ENCODE assay signal across 1 cellular context in genomic region chr17:68457168-68457538, GRCh38.
TF ChIP-seq lines count a peak whose summit lies in the region.

Gene WIPI1, minus strand, starts transcription at chr17:68457496. Its CDS starts 75 bp downstream, at chr17:68457421.

TF ChIP-seq in HepG2, 621 proteins besides CTCF, POLR2A, EP300 and RAD21 (continued from another document and continues in another):
- TF ChIP-seq UBTF (CRISPR knock-in tag; IDR thresholded peaks at IDR 0.05): peak; percentile 53; the same call in 1 of the 2 replicates
- TF ChIP-seq ZNF567 (CRISPR knock-in tag; IDR thresholded peaks at IDR 0.05; ENCODE audit: borderline replicate concordance): no peak
- TF ChIP-seq ZSCAN30 (CRISPR knock-in tag; IDR thresholded peaks at IDR 0.05): 0 out of 2 replicates have a peak, but pooled peaks have one; percentile 42
- TF ChIP-seq HNRNPK (IDR thresholded peaks at IDR 0.05; ENCODE audit: low read depth, low read length, poor library complexity, severe bottlenecking): peak; percentile 91
- TF ChIP-seq SOX13 (IDR thresholded peaks at IDR 0.05): no peak
- TF ChIP-seq SOX13 (CRISPR knock-in tag; conservative IDR thresholded peaks at IDR 0.05 in 1 of 2, IDR thresholded peaks at IDR 0.05 in 1 of 2): peak in 1 of 2 experiments; percentile 1; a peak in 1 of 4 replicates
- peak; percentile 73; the same call in 1 of the 2 replicates for TF ChIP-seq ZNF709 (CRISPR knock-in tag; IDR thresholded peaks at IDR 0.05)
- no peak for TF ChIP-seq TBP (CRISPR knock-in tag; IDR thresholded peaks at IDR 0.05)
- peak; percentile 74 for TF ChIP-seq RBFOX2 (IDR thresholded peaks at IDR 0.05; ENCODE audit: low read depth, low read length)
- 0 out of 2 replicates have a peak, but pooled peaks have one; percentile 49 for TF ChIP-seq ZNF713 (CRISPR knock-in tag; IDR thresholded peaks at IDR 0.05)
- TF ChIP-seq ZBTB38 (CRISPR knock-in tag; IDR thresholded peaks at IDR 0.05): no peak
- 0 out of 2 replicates have a peak, but pooled peaks have one; percentile 1 for TF ChIP-seq DMAP1 (CRISPR knock-in tag; IDR thresholded peaks at IDR 0.05)
- no peak for TF ChIP-seq SATB2 (CRISPR knock-in tag; IDR thresholded peaks at IDR 0.05)
- 0 out of 2 replicates have a peak, but pooled peaks have one; percentile 6 for TF ChIP-seq MXD3 (CRISPR knock-in tag; IDR thresholded peaks at IDR 0.05)
- 0 out of 2 replicates have a peak, but pooled peaks have one; percentile 73 for TF ChIP-seq TMF1 (CRISPR knock-in tag; IDR thresholded peaks at IDR 0.05; ENCODE audit: low read depth)
- no peak for TF ChIP-seq JUNB (CRISPR knock-in tag; IDR thresholded peaks at IDR 0.05; ENCODE audit: borderline replicate concordance)
- TF ChIP-seq BCLAF1 (IDR thresholded peaks at IDR 0.05): no peak
- no peak for TF ChIP-seq ZNF124 (CRISPR knock-in tag; IDR thresholded peaks at IDR 0.05)
- no peak for TF ChIP-seq ZNF407 (CRISPR knock-in tag; IDR thresholded peaks at IDR 0.05; ENCODE audit: not compliant biosample characterization)
- TF ChIP-seq ZSCAN5A (CRISPR knock-in tag; IDR thresholded peaks at IDR 0.05; ENCODE audit: borderline replicate concordance): no peak
- TF ChIP-seq ZNF678 (CRISPR knock-in tag; IDR thresholded peaks at IDR 0.05): no peak
- TF ChIP-seq SIN3A (IDR thresholded peaks at IDR 0.05; ENCODE audit: borderline replicate concordance, low read depth, low read length): no peak
- no peak for TF ChIP-seq MEIS1 (CRISPR knock-in tag; IDR thresholded peaks at IDR 0.05; ENCODE audit: borderline replicate concordance)
- TF ChIP-seq MTF2 (CRISPR knock-in tag; IDR thresholded peaks at IDR 0.05; ENCODE audit: borderline replicate concordance): no peak; the same call in 1 of the 2 replicates
- peak; percentile 88; the same call in 1 of the 2 replicates for TF ChIP-seq TOPORS (CRISPR knock-in tag; IDR thresholded peaks at IDR 0.05)
- peak; percentile 49; the same call in 1 of the 2 replicates for TF ChIP-seq ZNF589 (CRISPR knock-in tag; conservative IDR thresholded peaks at IDR 0.05)
- TF ChIP-seq TFDP2 (CRISPR knock-in tag; IDR thresholded peaks at IDR 0.05): no peak
- TF ChIP-seq ZNF17 (CRISPR knock-in tag; IDR thresholded peaks at IDR 0.05): no peak
- TF ChIP-seq ZBTB44 (CRISPR knock-in tag; IDR thresholded peaks at IDR 0.05): no peak
- no peak for TF ChIP-seq TBX3 (IDR thresholded peaks at IDR 0.05; ENCODE audit: borderline replicate concordance)
- no peak for TF ChIP-seq ZNF496 (CRISPR knock-in tag; IDR thresholded peaks at IDR 0.05; ENCODE audit: insufficient replicate concordance)
- TF ChIP-seq YY1 (IDR thresholded peaks at IDR 0.05; ENCODE audit: insufficient read depth, insufficient replicate concordance, low read depth, low read length): no peak
- TF ChIP-seq XBP1 (CRISPR knock-in tag; IDR thresholded peaks at IDR 0.05): no peak
- no peak for TF ChIP-seq STAT5B (CRISPR knock-in tag; IDR thresholded peaks at IDR 0.05)
- TF ChIP-seq REL (CRISPR knock-in tag; conservative IDR thresholded peaks at IDR 0.05): peak; percentile 63; the same call in 1 of the 2 replicates
- TF ChIP-seq HOXA5 (CRISPR knock-in tag; IDR thresholded peaks at IDR 0.05): no peak
- peak; percentile 78 for TF ChIP-seq ZNF563 (CRISPR knock-in tag; IDR thresholded peaks at IDR 0.05)
- no peak for TF ChIP-seq ZMYM3 (CRISPR knock-in tag; IDR thresholded peaks at IDR 0.05)
- TF ChIP-seq ZNF891 (CRISPR knock-in tag; IDR thresholded peaks at IDR 0.05): no peak
- TF ChIP-seq ATF2 (CRISPR knock-in tag; IDR thresholded peaks at IDR 0.05): no peak
- TF ChIP-seq SRSF1 (optimal IDR thresholded peaks at IDR 0.05; ENCODE audit: low read depth, low read length): no peak
- no peak for TF ChIP-seq ZNF776 (CRISPR knock-in tag; IDR thresholded peaks at IDR 0.05)
- peak; percentile 81; the same call in 1 of the 2 replicates for TF ChIP-seq HES4 (CRISPR knock-in tag; IDR thresholded peaks at IDR 0.05; ENCODE audit: borderline replicate concordance)
